9 cellular contexts compared by ENCODE assay signal in the genomic region with DNA sequence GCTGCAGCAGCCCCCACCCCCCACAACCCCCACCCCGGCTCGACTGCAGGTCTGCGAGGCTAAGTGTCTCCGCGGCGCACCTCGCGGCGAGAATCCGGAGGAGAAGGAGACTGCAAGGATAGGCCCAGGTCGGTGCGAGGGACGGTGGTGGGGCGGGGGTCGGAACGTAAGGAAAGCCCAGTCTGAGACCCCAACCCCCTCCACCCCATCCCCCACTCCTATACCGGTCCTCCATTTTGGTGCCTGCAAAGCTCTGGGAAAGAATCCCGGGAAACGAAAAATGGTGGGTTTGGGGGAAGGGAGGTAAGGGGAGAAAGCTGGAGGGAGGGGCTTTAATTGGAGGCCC. TPM values are rescaled to one million over a fixed set of nuclear protein-coding genes. Genes with fewer than 3 reads are reported as not detected.
DNase-seq lines count a peak whose midpoint lies in the region; ATAC-seq lines count a peak whose summit lies in the region.
"Had no signal": no experiment of that assay in that cellular context is flagged by ENCODE, and none has a peak within 500 bp of the region (broad histone marks: within the 10 kb centered on the region; RNA-seq: fewer than 3 reads in every experiment).

No MANE protein-coding gene starts in this region.

- no peak for DNase-seq in activated CD4-positive, alpha-beta T cell treated with anti-CD3 and anti-CD28 coated beads, Interleukin-2, amount 10 ng/mL, durations not matched to agents 24 days and 14 days
- DNase-seq in activated CD4-positive, alpha-beta T cell treated with anti-CD3 and anti-CD28 coated beads for 1 hour = no peak
- DNase-seq in SK-N-DZ (ENCODE audit: low spot score) (peak; percentile 9), epidermal melanocyte (ENCODE audit: insufficient read length, low spot score) (peak; percentile 16), pons (ENCODE audit: low spot score) (no peak), LoVo (ENCODE audit: low spot score) (no peak)
- peak in 3 of 9 donors; percentile 2 to 11 (median 4) for DNase-seq in naive thymus-derived CD4-positive, alpha-beta T cell

- H3K4me3 ChIP-seq in naive thymus-derived CD4-positive, alpha-beta T cell (ENCODE audit: low read length) = peak overlapping the region; percentile 23

- CTCF ChIA-PET in naive thymus-derived CD4-positive, alpha-beta T cell (lab: Charles Lee) = interaction anchor here (2.3 kb wide), 1 partner anchor 87 kb away, joined by 9 read pairs; no protein-coding TSS in a partner anchor

- no peaks in the 10 kb centered on the region for H3K36me3 Mint-ChIP-seq in activated CD4-positive, alpha-beta T cell treated with anti-CD3 and anti-CD28 coated beads, Interleukin-2, amount 10 ng/mL, durations not matched to agents 24 days and 14 days (ENCODE audit: low read depth)
- H3K36me3 Mint-ChIP-seq in naive thymus-derived CD4-positive, alpha-beta T cell = no peaks in the 10 kb centered on the region

- peak; percentile 18 for ATAC-seq in naive thymus-derived CD4-positive, alpha-beta T cell
- no peak for ATAC-seq in GM21723 (IDR thresholded peaks at IDR 0.05; ENCODE audit: unreplicated experiment)
- ATAC-seq: GM12878 had no signal

- no peaks in the 10 kb centered on the region for H3K9me3 ChIP-seq in naive thymus-derived CD4-positive, alpha-beta T cell (ENCODE audit: control insufficient read depth in 2 of 3, low read length in 3 of 3)

- H3K4me3 Mint-ChIP-seq in activated CD4-positive, alpha-beta T cell treated with anti-CD3 and anti-CD28 coated beads, Interleukin-2, amount 10 ng/mL, durations not matched to agents 24 days and 14 days = peak overlapping the region; percentile 68
- peak overlapping the region; percentile 74 to 91 (median 82) for H3K4me3 Mint-ChIP-seq in naive thymus-derived CD4-positive, alpha-beta T cell

- peaks cover 4% of the 10 kb centered on the region for H3K27me3 Mint-ChIP-seq in activated CD4-positive, alpha-beta T cell treated with anti-CD3 and anti-CD28 coated beads, Interleukin-2, amount 10 ng/mL, durations not matched to agents 24 days and 14 days
- H3K27me3 Mint-ChIP-seq in naive thymus-derived CD4-positive, alpha-beta T cell = peaks cover 0 to 4% (median 0%) of the 10 kb centered on the region in 5 donors

- peak overlapping the region; percentile 58 for H3K27ac ChIP-seq in naive thymus-derived CD4-positive, alpha-beta T cell (ENCODE audit: low read depth, low read length)

- POLR2A ChIA-PET in naive thymus-derived CD4-positive, alpha-beta T cell (lab: Charles Lee) = interaction anchor here (1.6 to 2.3 kb wide), 3 partner anchors 30 to 87 kb away, joined by 4 to 24 read pairs (median 7); no protein-coding TSS in a partner anchor

- no peaks in the 10 kb centered on the region for H3K27me3 ChIP-seq in naive thymus-derived CD4-positive, alpha-beta T cell (ENCODE audit: control insufficient read depth in 2 of 2, insufficient read depth in 2 of 2, low read length in 2 of 2)

- H3K4me1 ChIP-seq in naive thymus-derived CD4-positive, alpha-beta T cell (ENCODE audit: control insufficient read depth in 2 of 2, insufficient read depth in 2 of 2, low read length in 2 of 2) = no peaks in the 10 kb centered on the region

- H3K27ac Mint-ChIP-seq in activated CD4-positive, alpha-beta T cell treated with anti-CD3 and anti-CD28 coated beads, Interleukin-2, amount 10 ng/mL, durations not matched to agents 24 days and 14 days = no peak overlapping the region
- H3K27ac Mint-ChIP-seq in naive thymus-derived CD4-positive, alpha-beta T cell = peak overlapping the region in 8 of 9 donors; percentile 36 to 89 (median 68)

- no peaks in the 10 kb centered on the region for H3K9me3 Mint-ChIP-seq in activated CD4-positive, alpha-beta T cell treated with anti-CD3 and anti-CD28 coated beads, Interleukin-2, amount 10 ng/mL, durations not matched to agents 24 days and 14 days
- peaks cover 0 to 1% (median 0%) of the 10 kb centered on the region in 11 donors for H3K9me3 Mint-ChIP-seq in naive thymus-derived CD4-positive, alpha-beta T cell

- H3K4me1 Mint-ChIP-seq in activated CD4-positive, alpha-beta T cell treated with anti-CD3 and anti-CD28 coated beads, Interleukin-2, amount 10 ng/mL, durations not matched to agents 24 days and 14 days = peaks cover 3% of the 10 kb centered on the region
- peaks cover 3 to 14% (median 7%) of the 10 kb centered on the region in 7 donors for H3K4me1 Mint-ChIP-seq in naive thymus-derived CD4-positive, alpha-beta T cell

- intact Hi-C loops in activated CD4-positive, alpha-beta T cell treated with anti-CD3 and anti-CD28 coated beads, Interleukin-2, amount 10 ng/mL, durations not matched to agents 24 days and 14 days (cut with micrococcal nuclease) = no loop called here
- intact Hi-C loops in naive thymus-derived CD4-positive, alpha-beta T cell (cut with micrococcal nuclease) = loop anchor here in 1 of 2 donors (1.0 to 2.0 kb wide), 3 partner anchors 20 to 87 kb away; partner anchors contain the start of gene TCEAL9

- H3K36me3 ChIP-seq in naive thymus-derived CD4-positive, alpha-beta T cell (ENCODE audit: control insufficient read depth in 2 of 3, insufficient read depth in 3 of 3, low read length in 3 of 3) = peaks cover 0 to 3% (median 0%) of the 10 kb centered on the region in 3 experiments

RNA-seq across cellular contexts. Expression of gene BEX3, which starts 0.6 kb away (rescaled TPM):
- 3.3 and 4.5 TPM in 2 replicates for total RNA-seq in activated CD4-positive, alpha-beta T cell treated with anti-CD3 and anti-CD28 coated beads, Interleukin-2, amount 10 ng/mL, durations not matched to agents 24 days and 14 days
- 226 and 291 TPM in 2 replicates for polyA plus RNA-seq in SK-N-DZ (2014; cell fraction: cytosol; rRNA removed)
- 185 and 228 TPM in 2 replicates for polyA plus RNA-seq in SK-N-DZ (2014; cell fraction: nucleus; rRNA removed)
- 10 to 100 TPM in 3 of 5 experiments, 1 to 10 TPM in 2; 5.9 to 75.5 (median 28.0) TPM for total RNA-seq in naive thymus-derived CD4-positive, alpha-beta T cell
- 100 to 1,000 TPM; 157 to 192 TPM for polyA plus RNA-seq in naive thymus-derived CD4-positive, alpha-beta T cell

RNA-seq across cellular contexts. Expression of gene TCEAL9, which starts 20.6 kb away (rescaled TPM):
- 0.37 and 0.38 TPM in 2 replicates for total RNA-seq in activated CD4-positive, alpha-beta T cell treated with anti-CD3 and anti-CD28 coated beads, Interleukin-2, amount 10 ng/mL, durations not matched to agents 24 days and 14 days
- 35.8 and 54.6 TPM in 2 replicates for polyA plus RNA-seq in SK-N-DZ (2014; cell fraction: cytosol; rRNA removed)
- 20.7 and 32.7 TPM in 2 replicates for polyA plus RNA-seq in SK-N-DZ (2014; cell fraction: nucleus; rRNA removed)
- total RNA-seq in naive thymus-derived CD4-positive, alpha-beta T cell = 1 to 10 TPM in 4 of 5 experiments, under 1 TPM in 1; 0.51 to 4.2 (median 1.1) TPM
- 1 to 10 TPM in 1 of 2 donors, under 1 TPM in 1; 0.53 to 5.8 TPM for polyA plus RNA-seq in naive thymus-derived CD4-positive, alpha-beta T cell

RNA-seq across cellular contexts. Expression of gene TCEAL7, which starts 46.9 kb away (rescaled TPM):
- not detected in 2 replicates for total RNA-seq in activated CD4-positive, alpha-beta T cell treated with anti-CD3 and anti-CD28 coated beads, Interleukin-2, amount 10 ng/mL, durations not matched to agents 24 days and 14 days
- polyA plus RNA-seq in SK-N-DZ (2014; cell fraction: cytosol; rRNA removed) = 68.2 and 83.1 TPM in 2 replicates
- 41.4 and 42.5 TPM in 2 replicates for polyA plus RNA-seq in SK-N-DZ (2014; cell fraction: nucleus; rRNA removed)
- total RNA-seq in naive thymus-derived CD4-positive, alpha-beta T cell = not detected
- polyA plus RNA-seq in naive thymus-derived CD4-positive, alpha-beta T cell = not detected
- total RNA-seq: GM12878 had no signal
- polyA plus RNA-seq: GM12878 had no signal

Comparison
In these comparisons a context has a peak if more than half of its experiments do, and no peak if none do; other contexts are left out.
1. DNase-seq: peak in SK-N-DZ (single experiment) and epidermal melanocyte (single experiment); none in activated CD4-positive, alpha-beta T cell treated with anti-CD3 and anti-CD28 coated beads, Interleukin-2, amount 10 ng/mL, durations not matched to agents 24 days and 14 days (single experiment), activated CD4-positive, alpha-beta T cell treated with anti-CD3 and anti-CD28 coated beads for 1 hour (single experiment), pons (single experiment) and LoVo (single experiment).